ENCODE assay signal across 8 cellular contexts in the genomic region with DNA sequence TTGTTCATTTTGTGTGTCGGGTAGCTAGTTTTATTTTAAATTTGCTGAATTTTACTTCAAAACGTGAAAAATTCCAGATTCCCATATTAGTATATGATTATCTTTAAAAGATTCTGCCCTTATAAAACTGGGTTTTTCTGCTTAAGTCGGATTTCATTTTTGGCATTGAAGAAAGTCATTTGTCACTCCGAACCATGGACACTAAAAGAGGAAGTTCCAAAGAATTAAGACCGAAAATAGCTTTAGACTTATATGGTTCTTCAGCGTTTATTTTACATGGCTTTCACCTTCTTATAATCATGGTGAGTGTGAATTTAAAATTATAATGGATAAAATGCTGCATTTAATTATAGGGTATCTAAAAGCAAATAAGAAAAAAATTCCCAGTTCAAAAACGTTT. TPM values are rescaled to one million over a fixed set of nuclear protein-coding genes. Genes with fewer than 3 reads are reported as not detected.
DNase-seq lines count a peak whose midpoint lies in the region; ATAC-seq and TF ChIP-seq lines count a peak whose summit lies in the region.

No MANE protein-coding gene starts in this region.

- peak overlapping the region; percentile 98 for H3K27ac Mint-ChIP-seq in activated naive CD8-positive, alpha-beta T cell treated with anti-CD3 and anti-CD28 coated beads, Interleukin-2, amount 10 ng/mL, durations not matched to agents 7 days and 5 days

- peaks cover 28% of the 10 kb centered on the region for H3K4me1 Mint-ChIP-seq in activated naive CD8-positive, alpha-beta T cell treated with anti-CD3 and anti-CD28 coated beads, Interleukin-2, amount 10 ng/mL, durations not matched to agents 7 days and 5 days

- H3K27me3 ChIP-seq in heart right ventricle (no peaks in the 10 kb centered on the region), transverse colon (no peaks in the 10 kb centered on the region)

- no peaks in the 10 kb centered on the region for H3K9me3 ChIP-seq in heart right ventricle
- no peaks in the 10 kb centered on the region for H3K9me3 ChIP-seq in transverse colon

- H3K27ac ChIP-seq in heart right ventricle: peak overlapping the region in 8 of 10 donors; percentile 83 to 96 (median 94)
- peak overlapping the region; percentile 91 to 97 (median 93) for H3K27ac ChIP-seq in transverse colon

- POLR2A ChIA-PET in activated naive CD8-positive, alpha-beta T cell treated with anti-CD3 and anti-CD28 coated beads, Interleukin-2, amount 10 ng/mL, durations not matched to agents 7 days and 5 days (lab: Charles Lee): interaction anchor here (0.7 to 4.3 kb wide), 5 partner anchors 11 to 131 kb away, joined by 3 to 65 read pairs (median 7); a partner anchor contains a TSS

- intact Hi-C loops in heart right ventricle (cut with DNase I): loop anchor here in 1 of 10 donors (5.0 kb wide), 1 partner anchor 93 kb away; a partner anchor contains a TSS
- intact Hi-C loops in Right ventricle myocardium superior (cut with DNase I): no loop called here
- intact Hi-C loops in transverse colon (cut with DNase I; ENCODE audit: low total_unique reads): no loop called here

- DNase-seq in heart right ventricle (no peak), Right ventricle myocardium superior (no peak), kidney tubule cell (ENCODE audit: low spot score) (peak; percentile 11), transverse colon (no peak), iPS-NIHi11 (ENCODE audit: low spot score) (no peak), GM13976 (ENCODE audit: low spot score) (no peak), AG20443 (ENCODE audit: low spot score) (no peak)
- DNase-seq in activated naive CD8-positive, alpha-beta T cell treated with anti-CD3 and anti-CD28 coated beads, Interleukin-2, amount 10 ng/mL, durations not matched to agents 7 days and 5 days: no peak

- in situ Hi-C loops in transverse colon (cut with MboI; ENCODE audit: low pct_ligation_motif_present in 1 of 4, low pct_unique_long_range_greater_than_20kb in 1 of 4, low sequenced_read_pairs in 3 of 4): no loop called here
- in situ Hi-C loops in GM13976 (cut with MboI; ENCODE audit: low sequenced_read_pairs, unreplicated experiment): no loop called here

- peak overlapping the region; percentile 64 to 89 (median 82) for H3K4me3 ChIP-seq in heart right ventricle
- peak overlapping the region; percentile 74 to 96 (median 78) for H3K4me3 ChIP-seq in transverse colon

- H3K9me3 Mint-ChIP-seq in activated naive CD8-positive, alpha-beta T cell treated with anti-CD3 and anti-CD28 coated beads, Interleukin-2, amount 10 ng/mL, durations not matched to agents 7 days and 5 days: no peaks in the 10 kb centered on the region

- ATAC-seq in heart right ventricle (no peak), Right ventricle myocardium superior (ENCODE audit: poor library complexity) (no peak)
- no peak for ATAC-seq in activated naive CD8-positive, alpha-beta T cell treated with anti-CD3 and anti-CD28 coated beads, Interleukin-2, amount 10 ng/mL, durations not matched to agents 7 days and 5 days (ENCODE audit: low read depth)

- peak overlapping the region; percentile 96 for H3K4me3 Mint-ChIP-seq in activated naive CD8-positive, alpha-beta T cell treated with anti-CD3 and anti-CD28 coated beads, Interleukin-2, amount 10 ng/mL, durations not matched to agents 7 days and 5 days

- 1 to 2% methylated on average over 7 of the region's 7 CpGs for WGBS in heart right ventricle, 2 donors
- 1 to 6% methylated on average over 7 of the region's 7 CpGs for WGBS in transverse colon (ENCODE audit: low coverage in 1 of 2), 2 donors

- no peaks in the 10 kb centered on the region for H3K27me3 Mint-ChIP-seq in activated naive CD8-positive, alpha-beta T cell treated with anti-CD3 and anti-CD28 coated beads, Interleukin-2, amount 10 ng/mL, durations not matched to agents 7 days and 5 days

- H3K36me3 ChIP-seq in heart right ventricle (peaks cover 0 to 29% (median 20%) of the 10 kb centered on the region in 9 donors), transverse colon (peaks cover 0 to 24% (median 11%) of the 10 kb centered on the region in 4 donors)

- TF ChIP-seq EP300 in transverse colon (IDR thresholded peaks at IDR 0.05; ENCODE audit: low read depth): no peak

- H3K4me1 ChIP-seq in heart right ventricle (peaks cover 0 to 44% (median 24%) of the 10 kb centered on the region in 9 donors), transverse colon (peaks cover 5 to 39% (median 22%) of the 10 kb centered on the region in 4 donors)

- TF ChIP-seq POLR2A in transverse colon (IDR thresholded peaks at IDR 0.05): no peak

- TF ChIP-seq CTCF in heart right ventricle (IDR thresholded peaks at IDR 0.05) (no peak), transverse colon (IDR thresholded peaks at IDR 0.05) (no peak), GM13976 (IDR thresholded peaks at IDR 0.05; ENCODE audit: borderline replicate concordance, control extremely low read depth, extremely low read depth, insufficient read depth, missing control alignments) (no peak)

- peaks cover 10% of the 10 kb centered on the region for H3K36me3 Mint-ChIP-seq in activated naive CD8-positive, alpha-beta T cell treated with anti-CD3 and anti-CD28 coated beads, Interleukin-2, amount 10 ng/mL, durations not matched to agents 7 days and 5 days

RNA-seq across cellular contexts. Expression of a gene that starts 1.0 kb away (rescaled TPM):
- total RNA-seq in heart right ventricle (10 to 100 TPM; 10.6 to 18.2 (median 13.5) TPM), Right ventricle myocardium superior (12.8 TPM), transverse colon (10 to 100 TPM; 11.9 to 24.1 (median 18.3) TPM)
- 1 to 10 TPM; 4.5 to 4.8 TPM for polyA plus RNA-seq in heart right ventricle
- total RNA-seq in activated naive CD8-positive, alpha-beta T cell treated with anti-CD3 and anti-CD28 coated beads, Interleukin-2, amount 10 ng/mL, durations not matched to agents 7 days and 5 days: 10 to 100 TPM; 33.2 to 35.2 TPM
